Comparison of ENCODE assay signal across 12 cellular contexts in the genomic region with DNA sequence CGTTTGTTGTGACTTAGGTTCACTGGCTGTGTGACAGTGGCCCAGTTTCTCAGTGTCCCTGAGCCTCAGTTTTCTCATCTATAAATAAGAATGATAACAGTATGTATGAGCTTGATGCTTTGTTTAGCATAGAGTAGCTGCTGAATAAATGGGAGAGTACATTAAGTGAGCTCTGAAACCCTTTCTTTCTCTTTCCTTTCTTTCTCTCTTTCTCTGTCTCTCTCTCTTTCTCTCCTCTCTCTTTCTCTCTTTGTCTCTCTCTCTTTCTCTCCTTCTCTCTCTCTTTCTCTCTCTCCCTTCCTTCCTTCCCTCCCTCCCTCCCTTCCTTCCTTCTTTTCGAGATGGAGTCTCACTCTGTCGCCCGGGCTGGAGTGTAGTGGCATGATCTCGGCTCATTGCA. TPM values are rescaled to one million over a fixed set of nuclear protein-coding genes. Genes with fewer than 3 reads are reported as not detected.
DNase-seq lines count a peak whose midpoint lies in the region; ATAC-seq and TF ChIP-seq lines count a peak whose summit lies in the region.
"Had no signal": no experiment of that assay in that cellular context is flagged by ENCODE, and none has a peak within 500 bp of the region (broad histone marks: within the 10 kb centered on the region; RNA-seq: fewer than 3 reads in every experiment).

No MANE protein-coding gene starts in this region.

- CTCF ChIA-PET in SK-N-SH (lab: Yijun Ruan, JAX) = interaction anchor here (1.0 to 2.5 kb wide), 2 partner anchors 28 to 98 kb away, joined by 3 to 7 read pairs; a partner anchor contains a TSS

- no peak for DNase-seq in SK-N-SH
- DNase-seq in breast epithelium (ENCODE audit: low spot score in 2 of 2) = no peak
- no peak for DNase-seq in trophoblast cell
- DNase-seq in HUDEP-2 (lab: John Stamatoyannopoulos, UW; ENCODE audit: unreplicated experiment in 76 of 76) = no peak
- no peak for DNase-seq in DMS 273 (lab: John Stamatoyannopoulos, UW; ENCODE audit: unreplicated experiment)
- DNase-seq: activated CD4-positive, alpha-beta T cell treated with anti-CD3 and anti-CD28 coated beads for 4 hours; body of pancreas; erythroblast; SIG-M5 had no signal

- H3K4me3 ChIP-seq in SK-N-SH (ENCODE audit: low read depth in 2 of 2, low read length in 1 of 2) = no peak overlapping the region
- H3K4me3 ChIP-seq in OCI-LY3 (ENCODE audit: low read length) = no peak overlapping the region
- H3K4me3 ChIP-seq in breast epithelium = no peak overlapping the region
- no peak overlapping the region for H3K4me3 ChIP-seq in trophoblast cell (ENCODE audit: low read depth, low read length)
- H3K4me3 ChIP-seq: body of pancreas had no signal

- H2BK12ac ChIP-seq in trophoblast cell (ENCODE audit: low read length) = no peak overlapping the region

- H2AFZ ChIP-seq in SK-N-SH (ENCODE audit: low read depth) (no peak overlapping the region), OCI-LY3 (ENCODE audit: low read depth, low read length) (no peak overlapping the region), trophoblast cell (ENCODE audit: insufficient read depth, low read length, poor library complexity) (no peak overlapping the region)

- no peak for TF ChIP-seq POLR2A in breast epithelium (IDR thresholded peaks at IDR 0.05)

- H3K79me2 ChIP-seq in SK-N-SH (ENCODE audit: insufficient read depth) = peaks cover 48% of the 10 kb centered on the region
- H3K79me2 ChIP-seq in OCI-LY3 (ENCODE audit: low read length) = peaks cover 37% of the 10 kb centered on the region
- H3K79me2 ChIP-seq in trophoblast cell (ENCODE audit: control insufficient read depth, insufficient read depth, low read length, poor library complexity) = peaks cover 9% of the 10 kb centered on the region

- peak overlapping the region; percentile 66 for H3K4ac ChIP-seq in trophoblast cell (ENCODE audit: low read depth, low read length)

- H3K27ac ChIP-seq in SK-N-SH (ENCODE audit: low read depth in 2 of 2, low read length in 1 of 2) (no peak overlapping the region), OCI-LY3 (ENCODE audit: low read length) (no peak overlapping the region), breast epithelium (peak overlapping the region; percentile 10 to 61), trophoblast cell (ENCODE audit: low read depth, low read length) (no peak overlapping the region)

- no peak overlapping the region for H3K18ac ChIP-seq in trophoblast cell (ENCODE audit: low read length)

- TF ChIP-seq CTCF in SK-N-SH (IDR thresholded peaks at IDR 0.05) = no peak
- TF ChIP-seq CTCF in OCI-LY3 (IDR thresholded peaks at IDR 0.05; ENCODE audit: low read depth, low read length) = no peak
- TF ChIP-seq CTCF in breast epithelium (IDR thresholded peaks at IDR 0.05) = no peak

- H3K4me2 ChIP-seq in SK-N-SH (peak overlapping the region; percentile 90; the same call in 1 of the 2 replicates), OCI-LY3 (ENCODE audit: low read length) (peak overlapping the region; percentile 85), trophoblast cell (ENCODE audit: low read length) (no peak overlapping the region)

- H3K4me1 ChIP-seq in SK-N-SH (ENCODE audit: control insufficient read depth in 1 of 2, insufficient read depth in 2 of 2, low read depth in 1 of 2, low read length in 1 of 2) (peaks cover 0 to 5% of the 10 kb centered on the region in 2 experiments; a peak in 1 of 4 replicates), OCI-LY3 (ENCODE audit: low read length) (peaks cover 17% of the 10 kb centered on the region), breast epithelium (peaks cover 3 to 5% of the 10 kb centered on the region in 2 donors), trophoblast cell (ENCODE audit: control insufficient read depth in 1 of 2, insufficient read depth in 2 of 2, low read length in 2 of 2) (peaks cover 0 to 9% of the 10 kb centered on the region in 2 experiments)

- TF ChIP-seq RAD21 in SK-N-SH (IDR thresholded peaks at IDR 0.05; ENCODE audit: low read length) = no peak

- no peak overlapping the region for H2BK5ac ChIP-seq in trophoblast cell (ENCODE audit: low read depth, low read length, poor library complexity)

- POLR2A ChIA-PET in SK-N-SH (lab: Yijun Ruan, JAX) = no interaction called here

- intact Hi-C loops in breast epithelium (cut with DNase I; ENCODE audit: low total_unique reads) = no loop called here

- H4K20me1 ChIP-seq in SK-N-SH (ENCODE audit: insufficient read depth) (no peaks in the 10 kb centered on the region), OCI-LY3 (ENCODE audit: insufficient read depth, low read length) (no peaks in the 10 kb centered on the region)

- no peak overlapping the region for H3K14ac ChIP-seq in trophoblast cell (ENCODE audit: low read length)

- H3K79me1 ChIP-seq in trophoblast cell (ENCODE audit: low read length) = peaks cover 6% of the 10 kb centered on the region

- ATAC-seq in SK-N-SH treated with all-trans-retinoic acid at 6 μM for 48 hours (no peak), GM19351 (IDR thresholded peaks at IDR 0.05; ENCODE audit: unreplicated experiment) (no peak)
- ATAC-seq: body of pancreas had no signal

- H3K9me3 ChIP-seq in SK-N-SH = no peaks in the 10 kb centered on the region
- no peaks in the 10 kb centered on the region for H3K9me3 ChIP-seq in OCI-LY3 (ENCODE audit: insufficient read depth, low read length)
- H3K9me3 ChIP-seq in breast epithelium = no peaks in the 10 kb centered on the region
- H3K9me3 ChIP-seq in trophoblast cell (ENCODE audit: insufficient read depth, low read depth, low read length) = no peaks in the 10 kb centered on the region
- H3K9me3 ChIP-seq: body of pancreas had no signal

- no peaks in the 10 kb centered on the region for H3K27me3 ChIP-seq in SK-N-SH (ENCODE audit: insufficient read depth)
- H3K27me3 ChIP-seq in OCI-LY3 (ENCODE audit: low read depth, low read length) = no peaks in the 10 kb centered on the region
- no peaks in the 10 kb centered on the region for H3K27me3 ChIP-seq in breast epithelium
- no peaks in the 10 kb centered on the region for H3K27me3 ChIP-seq in trophoblast cell (ENCODE audit: insufficient read depth, low read length)
- H3K27me3 ChIP-seq: body of pancreas had no signal

- H3K9me2 ChIP-seq in SK-N-SH = no peaks in the 10 kb centered on the region

- H3K23ac ChIP-seq in trophoblast cell (ENCODE audit: low read length) = no peak overlapping the region

- H4K12ac ChIP-seq in trophoblast cell (ENCODE audit: low read depth, low read length) = no peak overlapping the region

- no peak overlapping the region for H2BK120ac ChIP-seq in trophoblast cell (ENCODE audit: insufficient read depth, low read length, poor library complexity)

- H4K91ac ChIP-seq in trophoblast cell (ENCODE audit: low read depth, low read length) = no peak overlapping the region

- TF ChIP-seq EP300 in SK-N-SH (IDR thresholded peaks at IDR 0.05; ENCODE audit: borderline replicate concordance in 1 of 2, low read depth in 1 of 2, low read length in 1 of 2) = no peak

- peaks cover 3% of the 10 kb centered on the region for H3F3A ChIP-seq in SK-N-SH (replicated peaks; ENCODE audit: insufficient read depth)

- H3K36me3 ChIP-seq in SK-N-SH (replicated peaks in 1 of 2; ENCODE audit: control insufficient read depth in 1 of 2, insufficient read depth in 2 of 2, low read length in 1 of 2) (peaks cover 4 to 14% of the 10 kb centered on the region in 2 experiments), OCI-LY3 (replicated peaks; ENCODE audit: low read depth, low read length) (peaks cover 18% of the 10 kb centered on the region), breast epithelium (no peaks in the 10 kb centered on the region), trophoblast cell (ENCODE audit: control insufficient read depth in 1 of 2, insufficient read depth in 2 of 2, low read length in 2 of 2) (peaks cover 29 to 32% of the 10 kb centered on the region in 2 experiments)

- H3K9ac ChIP-seq in SK-N-SH = 0 out of 2 replicates have a peak overlapping the region, but pooled peaks have one; percentile 12
- no peak overlapping the region for H3K9ac ChIP-seq in OCI-LY3 (ENCODE audit: low read length)
- H3K9ac ChIP-seq in trophoblast cell (ENCODE audit: low read length) = no peak overlapping the region

- 84% methylated on average over 5 of the region's 5 CpGs for WGBS in SK-N-SH (ENCODE audit: low lambda C conversion rate)
- no CpG with 5 or more reads among the region's 5 CpGs for WGBS in trophoblast cell (ENCODE audit: extremely low coverage, insufficient coverage, insufficient read length)

- H4K8ac ChIP-seq in trophoblast cell (ENCODE audit: low read depth, low read length) = no peak overlapping the region

- no peak overlapping the region for H2AK5ac ChIP-seq in trophoblast cell (ENCODE audit: low read length)

TF ChIP-seq in SK-N-SH, 30 proteins besides CTCF, POLR2A, EP300 and RAD21 (continues in another document):
- no peak for TF ChIP-seq CHD2 (IDR thresholded peaks at IDR 0.05; ENCODE audit: low read length, partially characterized antibody)
- TF ChIP-seq EZH2phosphoT487 (IDR thresholded peaks at IDR 0.05; ENCODE audit: borderline replicate concordance, low read depth) = no peak

TF ChIP-seq in SK-N-SH treated with all-trans-retinoic acid at 6 μM for 48 hours, 23 proteins besides CTCF, POLR2A, EP300 and RAD21 (continues in another document):
- no peak for TF ChIP-seq PPARA (CRISPR knock-in tag; IDR thresholded peaks at IDR 0.05; ENCODE audit: borderline replicate concordance)
- no peak for TF ChIP-seq BACH2 (CRISPR knock-in tag; IDR thresholded peaks at IDR 0.05; ENCODE audit: borderline replicate concordance)

RNA-seq across cellular contexts. Expression of a gene that starts 2.0 kb away (rescaled TPM):
- 151 and 165 TPM in 2 replicates for polyA plus RNA-seq in SK-N-SH (2012; rRNA removed)
- polyA plus RNA-seq in SK-N-SH (2012; cell fraction: cytosol; rRNA removed) = 73.1 and 118 TPM in 2 replicates
- 148 TPM in 2 replicates for polyA plus RNA-seq in SK-N-SH (2012; cell fraction: nucleus; rRNA removed)
- 100 to 1,000 TPM in 2 of 3 donors, 10 to 100 TPM in 1; 92.6 to 140 (median 139) TPM for total RNA-seq in breast epithelium
- polyA plus RNA-seq in trophoblast cell (2013) = 112 and 120 TPM in 2 replicates

RNA-seq across cellular contexts. Expression of a gene that starts 12.0 kb away (rescaled TPM):
- polyA plus RNA-seq in SK-N-SH (2012; rRNA removed) = 2,690 and 3,026 TPM in 2 replicates
- 2,274 and 2,526 TPM in 2 replicates for polyA plus RNA-seq in SK-N-SH (2012; cell fraction: cytosol; rRNA removed)
- 940 and 1,966 TPM in 2 replicates for polyA plus RNA-seq in SK-N-SH (2012; cell fraction: nucleus; rRNA removed)
- 100 to 1,000 TPM; 729 to 865 (median 831) TPM for total RNA-seq in breast epithelium
- polyA plus RNA-seq in trophoblast cell (2013) = 1,411 and 1,415 TPM in 2 replicates

RNA-seq across cellular contexts. Expression of a gene that starts 16.3 kb away (rescaled TPM):
- 227 and 273 TPM in 2 replicates for polyA plus RNA-seq in SK-N-SH (2012; rRNA removed)
- polyA plus RNA-seq in SK-N-SH (2012; cell fraction: cytosol; rRNA removed) = 115 and 179 TPM in 2 replicates
- polyA plus RNA-seq in SK-N-SH (2012; cell fraction: nucleus; rRNA removed) = 311 and 413 TPM in 2 replicates
- 100 to 1,000 TPM; 214 to 336 (median 294) TPM for total RNA-seq in breast epithelium
- polyA plus RNA-seq in trophoblast cell (2013) = 152 and 154 TPM in 2 replicates

RNA-seq across cellular contexts. Expression of a gene that starts 28.9 kb away (rescaled TPM):
- polyA plus RNA-seq in SK-N-SH (2012; rRNA removed) = 109 and 159 TPM in 2 replicates
- polyA plus RNA-seq in SK-N-SH (2012; cell fraction: cytosol; rRNA removed) = 85.3 and 102 TPM in 2 replicates
- 472 and 877 TPM in 2 replicates for polyA plus RNA-seq in SK-N-SH (2012; cell fraction: nucleus; rRNA removed)
- 100 to 1,000 TPM in 2 of 3 donors, 10 to 100 TPM in 1; 99.8 to 117 (median 111) TPM for total RNA-seq in breast epithelium
- 64.9 and 69.3 TPM in 2 replicates for polyA plus RNA-seq in trophoblast cell (2013)

RNA-seq across cellular contexts. Expression of a gene that starts 37.8 kb away (rescaled TPM):
- 3.6 and 7.4 TPM in 2 replicates for polyA plus RNA-seq in SK-N-SH (2012; rRNA removed)
- polyA plus RNA-seq in SK-N-SH (2012; cell fraction: cytosol; rRNA removed) = 2.6 and 4.0 TPM in 2 replicates
- polyA plus RNA-seq in SK-N-SH (2012; cell fraction: nucleus; rRNA removed) = 13.5 and 16.6 TPM in 2 replicates
- total RNA-seq in breast epithelium = 10 to 100 TPM; 13.0 to 22.3 (median 15.7) TPM
- polyA plus RNA-seq in trophoblast cell (2013) = 26.7 and 26.8 TPM in 2 replicates

Comparison
In these comparisons a context has a peak if more than half of its experiments do, and no peak if none do; other contexts are left out.
1. H3K27ac ChIP-seq: peak in breast epithelium (2 of 2); none in SK-N-SH (0 of 2), OCI-LY3 (single experiment) and trophoblast cell (single experiment).